In genomic region chr19:54430306-54431254, GRCh38 we compare ENCODE assay signal across 7 cellular contexts. TPM values are rescaled to one million over a fixed set of nuclear protein-coding genes. Genes with fewer than 3 reads are reported as not detected.
DNase-seq lines count a peak whose midpoint lies in the region; ATAC-seq and TF ChIP-seq lines count a peak whose summit lies in the region.

No MANE protein-coding gene starts in this region.

- peak; percentile 55 for ATAC-seq in PC-3

- H3K4me1 ChIP-seq in PC-3 (ENCODE audit: insufficient read depth, low read length): peaks cover 34% of the 10 kb centered on the region
- peaks cover 5% of the 10 kb centered on the region for H3K4me1 ChIP-seq in iPS-18a (ENCODE audit: control insufficient read depth, low read depth, low read length)

- H4K20me1 ChIP-seq in PC-3 (ENCODE audit: low read length): no peaks in the 10 kb centered on the region

- TF ChIP-seq CTCF in GM12875 (IDR thresholded peaks at IDR 0.05; ENCODE audit: borderline replicate concordance, insufficient read depth, low read depth, low read length): 0 out of 2 replicates have a peak, but pooled peaks have one; percentile 10
- TF ChIP-seq CTCF in PC-3 (conservative IDR thresholded peaks at IDR 0.05; ENCODE audit: low read depth, low read length): peak; percentile 53

- no peak overlapping the region for H3K4me3 ChIP-seq in GM12875 (ENCODE audit: low read depth, low read length)
- peak overlapping the region; percentile 66 for H3K4me3 ChIP-seq in PC-3 (ENCODE audit: low read length)
- H3K4me3 ChIP-seq in iPS-18a (ENCODE audit: low read length): peak overlapping the region; percentile 62

- CTCF ChIA-PET in PC-3 (lab: Charles Lee): interaction anchor here (0.6 to 1.4 kb wide), 6 partner anchors 31 to 294 kb away, joined by 4 to 15 read pairs (median 6); no protein-coding TSS in a partner anchor

- intact Hi-C loops in PC-3 (cut with micrococcal nuclease): loop anchor here (2.0 kb wide), 1 partner anchor 32 kb away; the partner anchor contains the start of gene LENG9

- DNase-seq in PC-3: peak; percentile 74
- DNase-seq in amygdala (lab: John Stamatoyannopoulos, UW): peak in 42 of 56 donors; percentile 22 to 84 (median 56)
- DNase-seq in stimulated activated CD4-positive, alpha-beta T cell treated with anti-CD3 and anti-CD28 coated beads, Interleukin-15, amount 100 ng/mL, for 24 hours: peak; percentile 65
- no peak for DNase-seq in superior temporal gyrus (ENCODE audit: extremely low spot score)
- DNase-seq in pons (ENCODE audit: low spot score): no peak

- peak overlapping the region; percentile 91 for H3K4me2 ChIP-seq in PC-3 (ENCODE audit: low read length)

- POLR2A ChIA-PET in PC-3 (lab: Charles Lee; ENCODE audit: unreplicated experiment): interaction anchor here (0.6 kb wide), 2 partner anchors 17 to 1054 kb away, joined by 4 to 14 read pairs; partner anchors contain the start of gene NAT14

- peak overlapping the region; percentile 73 for H2AFZ ChIP-seq in PC-3 (ENCODE audit: low read length)

- H3K9ac ChIP-seq in PC-3 (ENCODE audit: low read length): peak overlapping the region; percentile 50; the same call in 1 of the 2 replicates
- H3K9ac ChIP-seq in iPS-18a (ENCODE audit: low read length): no peak overlapping the region

- H3K27me3 ChIP-seq in PC-3 (ENCODE audit: low read length): no peaks in the 10 kb centered on the region
- no peaks in the 10 kb centered on the region for H3K27me3 ChIP-seq in iPS-18a (ENCODE audit: control insufficient read depth, insufficient read depth, low read length)

- H3K27ac ChIP-seq in PC-3 (ENCODE audit: low read length) (peak overlapping the region; percentile 89), iPS-18a (ENCODE audit: low read length) (no peak overlapping the region)

- H3K9me3 ChIP-seq in PC-3 (ENCODE audit: low read length): no peaks in the 10 kb centered on the region
- no peaks in the 10 kb centered on the region for H3K9me3 ChIP-seq in iPS-18a (ENCODE audit: control insufficient read depth, low read depth, low read length)

- BruUV-seq in PC-3 (replicated peaks; lab: Mats Ljungman, UMichigan): no TSS peak

- no peaks in the 10 kb centered on the region for H3K9me2 ChIP-seq in PC-3 (replicated peaks; ENCODE audit: low read length)

- H3K36me3 ChIP-seq in PC-3 (ENCODE audit: low read depth, low read length) (no peaks in the 10 kb centered on the region), iPS-18a (ENCODE audit: control insufficient read depth, low read depth, low read length) (no peaks in the 10 kb centered on the region)

- no peaks in the 10 kb centered on the region for H3K79me2 ChIP-seq in PC-3 (ENCODE audit: low read length)

- H3F3A ChIP-seq in PC-3 (ENCODE audit: low read length, unreplicated experiment): no peaks in the 10 kb centered on the region

RNA-seq across cellular contexts. Expression of gene TTYH1, which starts 15.3 kb away (rescaled TPM):
- 1.1 and 3.7 TPM in 2 replicates for total RNA-seq in PC-3 (2014; rRNA removed)

RNA-seq across cellular contexts. Expression of gene LENG8, which starts 18.4 kb away (rescaled TPM):
- total RNA-seq in PC-3 (2014; rRNA removed): 55.5 and 65.8 TPM in 2 replicates

RNA-seq across cellular contexts. Expression of gene LENG9, which starts 33.0 kb away (rescaled TPM):
- total RNA-seq in PC-3 (2014; rRNA removed): 7.1 and 12.6 TPM in 2 replicates

RNA-seq across cellular contexts. Expression of gene CDC42EP5, which starts 42.5 kb away (rescaled TPM):
- total RNA-seq in PC-3 (2014; rRNA removed): 0.73 and 1.4 TPM in 2 replicates

Comparison
In these comparisons a context has a peak if more than half of its experiments do, and no peak if none do; other contexts are left out.
1. DNase-seq: peak in PC-3 (single experiment), amygdala (42 of 56) and stimulated activated CD4-positive, alpha-beta T cell treated with anti-CD3 and anti-CD28 coated beads, Interleukin-15, amount 100 ng/mL, for 24 hours (single experiment); none in superior temporal gyrus (single experiment) and pons (single experiment).